Comparison of ENCODE assay signal across 12 cellular contexts in the genomic region with DNA sequence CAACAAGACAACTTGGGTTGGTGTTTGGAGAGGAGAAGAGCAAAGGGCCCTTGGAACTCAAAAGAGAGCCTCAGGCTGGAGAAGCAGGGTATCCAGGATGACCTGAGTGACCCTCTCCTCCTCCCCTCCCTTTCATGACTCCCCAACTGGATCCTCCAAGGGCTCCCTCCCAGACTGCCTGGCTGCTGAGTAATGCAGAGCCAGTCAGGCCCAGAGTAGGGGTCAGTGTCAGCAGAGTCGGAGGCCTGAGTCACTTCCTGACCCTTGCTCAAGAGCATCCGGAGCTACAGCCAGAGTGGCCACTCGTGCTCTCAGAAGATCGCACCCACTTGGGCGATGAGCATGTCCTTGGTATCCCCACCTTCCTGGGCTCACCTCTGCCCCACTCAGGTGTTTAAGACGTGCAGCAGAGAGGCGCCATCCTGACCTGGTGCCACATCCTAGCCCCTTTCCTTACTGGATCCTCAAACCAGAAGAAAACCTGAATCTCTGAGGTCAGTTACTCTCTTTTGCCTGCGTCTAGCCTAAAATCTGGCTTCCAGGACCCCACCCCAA. TPM values are rescaled to one million over a fixed set of nuclear protein-coding genes. Genes with fewer than 3 reads are reported as not detected.
DNase-seq lines count a peak whose midpoint lies in the region; ATAC-seq, FAIRE-seq and TF ChIP-seq lines count a peak whose summit lies in the region.
"Had no signal": no experiment of that assay in that cellular context is flagged by ENCODE, and none has a peak within 500 bp of the region (broad histone marks: within the 10 kb centered on the region; RNA-seq: fewer than 3 reads in every experiment).

No MANE protein-coding gene starts in this region.

- peaks cover 4% of the 10 kb centered on the region for H3K36me3 Mint-ChIP-seq in MCF 10A (ENCODE audit: insufficient read depth, unreplicated experiment)
- H3K36me3 Mint-ChIP-seq: CD4-positive, CD25-positive, alpha-beta regulatory T cell had no signal

- POLR2A ChIA-PET in MCF 10A (lab: Yijun Ruan, JAX) = interaction anchor here (1.3 kb wide), 1 partner anchor 12 kb away, joined by 4 read pairs; no protein-coding TSS in a partner anchor

- H3K9ac ChIP-seq in kidney (ENCODE audit: low read length in 2 of 2) = no peak overlapping the region

- H3K27ac ChIP-seq in breast epithelium (no peak overlapping the region), kidney (ENCODE audit: low read depth in 2 of 2, low read length in 2 of 2) (no peak overlapping the region), aorta (ENCODE audit: low read depth in 1 of 2, low read length in 2 of 2) (no peak overlapping the region)

- H3K36me3 ChIP-seq in breast epithelium (no peaks in the 10 kb centered on the region), kidney (ENCODE audit: control insufficient read depth in 1 of 2, insufficient read depth in 2 of 2, low read length in 2 of 2) (no peaks in the 10 kb centered on the region), aorta (ENCODE audit: control insufficient read depth in 1 of 2, insufficient read depth in 2 of 2, low read length in 1 of 2) (no peaks in the 10 kb centered on the region)

- FAIRE-seq in kidney (lab: Jason Lieb, UNC) = no peak

- no peak for TF ChIP-seq CTCF in MCF 10A (IDR thresholded peaks at IDR 0.05; ENCODE audit: unreplicated experiment)
- TF ChIP-seq CTCF in breast epithelium (IDR thresholded peaks at IDR 0.05) = no peak
- TF ChIP-seq CTCF in astrocyte of the spinal cord (IDR thresholded peaks at IDR 0.05; ENCODE audit: low read depth, low read length) = no peak
- no peak for TF ChIP-seq CTCF in kidney (IDR thresholded peaks at IDR 0.05; ENCODE audit: borderline replicate concordance, extremely low read depth, insufficient read depth)

- no peak overlapping the region for H3K27ac Mint-ChIP-seq in MCF 10A (ENCODE audit: low read depth, unreplicated experiment)

- no peaks in the 10 kb centered on the region for H3K9me3 Mint-ChIP-seq in MCF 10A (ENCODE audit: unreplicated experiment)
- H3K9me3 Mint-ChIP-seq: CD4-positive, CD25-positive, alpha-beta regulatory T cell; central memory CD8-positive, alpha-beta T cell had no signal

- H3K9me3 ChIP-seq in breast epithelium (no peaks in the 10 kb centered on the region), kidney (ENCODE audit: control insufficient read depth in 1 of 2, low read length in 2 of 2) (no peaks in the 10 kb centered on the region), aorta (ENCODE audit: control insufficient read depth, low read length) (no peaks in the 10 kb centered on the region)

- CTCF ChIA-PET in MCF 10A (lab: Yijun Ruan, JAX) = interaction anchor here (0.5 to 2.1 kb wide), 5 partner anchors 13 to 233 kb away, joined by 3 to 9 read pairs (median 4); no protein-coding TSS in a partner anchor

- 85 to 87% methylated on average over 8 of the region's 8 CpGs for whole genome bisulfite sequencing in aorta, 2 donors

- no peaks in the 10 kb centered on the region for H3K27me3 ChIP-seq in breast epithelium
- H3K27me3 ChIP-seq in aorta (ENCODE audit: control insufficient read depth in 1 of 2, insufficient read depth in 2 of 2, low read length in 1 of 2) = no peaks in the 10 kb centered on the region

- no TSS peak for BruUV-seq in MCF 10A (replicated peaks; lab: Mats Ljungman, UMichigan)

- ATAC-seq in aorta (ENCODE audit: low FRiP score) = peak; percentile 61

- H3K4me1 Mint-ChIP-seq in MCF 10A (ENCODE audit: insufficient read depth, unreplicated experiment) = peaks cover 14% of the 10 kb centered on the region

- DNase-seq in MCF 10A (ENCODE audit: unreplicated experiment) (peak; percentile 71), breast epithelium (ENCODE audit: low spot score in 2 of 2) (no peak), astrocyte of the spinal cord (ENCODE audit: low read depth, low spot score) (peak; percentile 57), kidney (peak; percentile 82), aorta (peak in 1 of 2 donors; percentile 87), T-helper 2 cell (no peak)
- DNase-seq in stimulated activated CD4-positive, alpha-beta T cell treated with anti-CD3 and anti-CD28 coated beads, Interleukin-15, amount 100 ng/mL, for 24 hours = no peak
- no peak for DNase-seq in stimulated activated CD4-positive, alpha-beta T cell treated with anti-CD3 and anti-CD28 coated beads, Interleukin-1b, Interleukin-23, amount 100 ng/mL, for 48 hours
- DNase-seq: activated CD4-positive, alpha-beta T cell treated with anti-CD3 and anti-CD28 coated beads for 4 hours; NCI-H526 had no signal

- no peak for TF ChIP-seq POLR2A in breast epithelium (IDR thresholded peaks at IDR 0.05)

- H3K4me3 ChIP-seq in breast epithelium = no peak overlapping the region
- no peak overlapping the region for H3K4me3 ChIP-seq in astrocyte of the spinal cord (ENCODE audit: low read depth, low read length)
- H3K4me3 ChIP-seq in kidney (ENCODE audit: low read length in 2 of 2) = no peak overlapping the region
- H3K4me3 ChIP-seq in aorta (ENCODE audit: low read length in 2 of 2) = no peak overlapping the region

- no peaks in the 10 kb centered on the region for H3K27me3 Mint-ChIP-seq in MCF 10A (ENCODE audit: insufficient read depth, unreplicated experiment)
- H3K27me3 Mint-ChIP-seq: CD4-positive, CD25-positive, alpha-beta regulatory T cell; central memory CD8-positive, alpha-beta T cell had no signal

- in situ Hi-C loops in astrocyte of the spinal cord (cut with HindIII; ENCODE audit: low sequenced_read_pairs) = no loop called here

- H3K4me1 ChIP-seq in breast epithelium (peaks cover 3% of the 10 kb centered on the region in 2 donors), kidney (ENCODE audit: control insufficient read depth in 1 of 2, insufficient read depth in 1 of 2, low read depth in 1 of 2, low read length in 2 of 2) (peaks cover 17 to 28% of the 10 kb centered on the region in 2 donors), aorta (ENCODE audit: control insufficient read depth in 1 of 2, insufficient read depth in 2 of 2, low read length in 2 of 2) (no peaks in the 10 kb centered on the region)

- intact Hi-C loops in MCF 10A (cut with micrococcal nuclease) (no loop called here), breast epithelium (cut with DNase I; ENCODE audit: low total_unique reads) (no loop called here), kidney (cut with DNase I) (no loop called here), aorta (cut with DNase I) (loop anchor here in 1 of 2 donors (10.0 kb wide), 1 partner anchor 67 kb away; a partner anchor contains a TSS)

- H3K4me3 Mint-ChIP-seq in MCF 10A (ENCODE audit: unreplicated experiment) = no peak overlapping the region
- H3K4me3 Mint-ChIP-seq: central memory CD8-positive, alpha-beta T cell had no signal

RNA-seq across cellular contexts. Expression of a gene that starts 2.8 kb away (rescaled TPM):
- total RNA-seq in MCF 10A (2022) (5.5 and 6.8 TPM in 2 replicates), breast epithelium (10 to 100 TPM in 2 of 3 donors, 1 to 10 TPM in 1; 2.6 to 45.2 (median 30.2) TPM), kidney (43.3 TPM), aorta (10 to 100 TPM; 10.1 to 12.9 TPM)
- polyA plus RNA-seq in kidney (ENCODE audit: insufficient read depth, low read depth, low replicate concordance) (20.3 TPM), aorta (10 to 100 TPM in 1 of 2 donors, 1 to 10 TPM in 1; 2.2 to 20.3 TPM)

Comparison
In these comparisons a context has a peak if more than half of its experiments do, and no peak if none do; other contexts are left out.
1. DNase-seq: peak in MCF 10A (single experiment), astrocyte of the spinal cord (single experiment) and kidney (single experiment); none in breast epithelium (0 of 2), T-helper 2 cell (0 of 5), stimulated activated CD4-positive, alpha-beta T cell treated with anti-CD3 and anti-CD28 coated beads, Interleukin-15, amount 100 ng/mL, for 24 hours (single experiment) and stimulated activated CD4-positive, alpha-beta T cell treated with anti-CD3 and anti-CD28 coated beads, Interleukin-1b, Interleukin-23, amount 100 ng/mL, for 48 hours (single experiment).